19 cellular contexts compared by ENCODE assay signal in genomic region chr2:11774600-11774999, GRCh38. TPM values are rescaled to one million over a fixed set of nuclear protein-coding genes. Genes with fewer than 3 reads are reported as not detected.
DNase-seq lines count a peak whose midpoint lies in the region; ATAC-seq, FAIRE-seq and TF ChIP-seq lines count a peak whose summit lies in the region.
"Had no signal": no experiment of that assay in that cellular context is flagged by ENCODE, and none has a peak within 500 bp of the region (broad histone marks: within the 10 kb centered on the region; RNA-seq: fewer than 3 reads in every experiment).

No MANE protein-coding gene starts in this region.

- CTCF ChIA-PET in MCF 10A (lab: Yijun Ruan, JAX) (interaction anchor here (0.5 to 2.3 kb wide), 7 partner anchors 11 to 294 kb away, joined by 3 to 20 read pairs (median 4); no protein-coding TSS in a partner anchor), mammary epithelial cell (lab: Charles Lee; ENCODE audit: low non-redundant PET) (no interaction called here)

- H2AFZ ChIP-seq in mammary epithelial cell (ENCODE audit: low read depth, low read length) (no peak overlapping the region), astrocyte (ENCODE audit: low read depth, low read length) (no peak overlapping the region)

- intact Hi-C loops in MCF 10A (cut with micrococcal nuclease): no loop called here
- intact Hi-C loops in mammary epithelial cell (cut with micrococcal nuclease): no loop called here
- intact Hi-C loops in gastrocnemius medialis (cut with DNase I; ENCODE audit: low total_unique reads): no loop called here

- H3K4me1 Mint-ChIP-seq in MCF 10A (ENCODE audit: insufficient read depth, unreplicated experiment): peaks cover 4% of the 10 kb centered on the region
- no peaks in the 10 kb centered on the region for H3K4me1 Mint-ChIP-seq in astrocyte (ENCODE audit: low read depth, unreplicated experiment)

- POLR2A ChIA-PET in MCF 10A (lab: Yijun Ruan, JAX): interaction anchor here (0.9 to 2.2 kb wide), 3 partner anchors 10 to 24 kb away, joined by 3 to 10 read pairs (median 3); no protein-coding TSS in a partner anchor

- H3K4me1 ChIP-seq in mammary epithelial cell (ENCODE audit: insufficient read depth, low read length) (peaks cover 11% of the 10 kb centered on the region), astrocyte (ENCODE audit: insufficient read depth, low read length) (peaks cover 10% of the 10 kb centered on the region), gastrocnemius medialis (peaks cover 61 to 63% of the 10 kb centered on the region in 2 donors)
- H3K4me1 ChIP-seq: HAP-1 had no signal

- H3K27ac Mint-ChIP-seq in MCF 10A (ENCODE audit: low read depth, unreplicated experiment) (no peak overlapping the region), astrocyte (ENCODE audit: unreplicated experiment) (no peak overlapping the region)

- WGBS in mammary epithelial cell (ENCODE audit: low coverage, missing lambda C conversion rate): 88% methylated on average over 7 of the region's 7 CpGs

- H4K20me1 ChIP-seq in mammary epithelial cell (ENCODE audit: insufficient read depth, low read length): no peaks in the 10 kb centered on the region
- no peaks in the 10 kb centered on the region for H4K20me1 ChIP-seq in astrocyte (ENCODE audit: insufficient read depth, low read length)

- H3K79me2 ChIP-seq in mammary epithelial cell (ENCODE audit: insufficient read depth, low read length) (peaks cover 41% of the 10 kb centered on the region), astrocyte (ENCODE audit: insufficient read depth, low read length) (peaks cover 4% of the 10 kb centered on the region)

- peak in 1 of 2 donors; percentile 27 for ATAC-seq in gastrocnemius medialis
- no peak for ATAC-seq in GM21786 (IDR thresholded peaks at IDR 0.05; ENCODE audit: unreplicated experiment)

- DNase-seq in MCF 10A (ENCODE audit: unreplicated experiment): no peak
- DNase-seq in mammary epithelial cell: no peak
- DNase-seq in astrocyte (ENCODE audit: low read depth): no peak
- no peak for DNase-seq in gastrocnemius medialis
- no peak for DNase-seq in dermis blood vessel endothelial cell
- no peak for DNase-seq in SW480 (ENCODE audit: low spot score)
- DNase-seq: activated CD4-positive, CD25-positive, alpha-beta regulatory T cell treated with anti-CD3 and anti-CD28 coated beads, Interleukin-2, amount 50 U/mL, for 72 hours; head of caudate nucleus; NCI-H187; NCI-H446; testis had no signal

- H3K36me3 Mint-ChIP-seq in MCF 10A (ENCODE audit: insufficient read depth, unreplicated experiment) (peaks cover 100% of the 10 kb centered on the region), astrocyte (ENCODE audit: low read depth, unreplicated experiment) (peaks cover 17% of the 10 kb centered on the region)

- H3K27me3 ChIP-seq in mammary epithelial cell (ENCODE audit: insufficient read depth, low read length) (no peaks in the 10 kb centered on the region), astrocyte (ENCODE audit: insufficient read depth, low read length) (no peaks in the 10 kb centered on the region), gastrocnemius medialis (no peaks in the 10 kb centered on the region)
- H3K27me3 ChIP-seq: esophagus muscularis mucosa, testis had no signal

- dilution Hi-C loops in mammary epithelial cell (cut with HindIII; ENCODE audit: low sequenced_read_pairs): no loop called here

- H3K9ac ChIP-seq in mammary epithelial cell (ENCODE audit: insufficient read depth, low read length) (no peak overlapping the region), astrocyte (ENCODE audit: low read length) (no peak overlapping the region)

- BruUV-seq in MCF 10A (replicated peaks; lab: Mats Ljungman, UMichigan) (TSS peak; percentile 5), mammary epithelial cell (replicated peaks; lab: Mats Ljungman, UMichigan) (no TSS peak)

- H3K27ac ChIP-seq in mammary epithelial cell (ENCODE audit: insufficient read depth, low read depth, low read length): no peak overlapping the region
- H3K27ac ChIP-seq in KOPT-K1 (ENCODE audit: low read depth, low read length, poor library complexity, severe bottlenecking): peak overlapping the region; percentile 89
- no peak overlapping the region for H3K27ac ChIP-seq in astrocyte (ENCODE audit: low read depth, low read length)
- peak overlapping the region; percentile 13 to 66 (median 50) for H3K27ac ChIP-seq in gastrocnemius medialis
- H3K27ac ChIP-seq: esophagus muscularis mucosa, testis had no signal

- H3K4me3 ChIP-seq in mammary epithelial cell (replicated peaks in 1 of 3; ENCODE audit: insufficient read depth in 1 of 3, low read depth in 2 of 3, low read length in 3 of 3) (no peak overlapping the region), astrocyte (ENCODE audit: insufficient read depth, low read depth, low read length) (no peak overlapping the region), gastrocnemius medialis (no peak overlapping the region)
- H3K4me3 ChIP-seq: esophagus muscularis mucosa, HAP-1, testis had no signal

- no peaks in the 10 kb centered on the region for H3K9me3 ChIP-seq in mammary epithelial cell (replicated peaks; ENCODE audit: insufficient read depth, low read length)
- no peaks in the 10 kb centered on the region for H3K9me3 ChIP-seq in KOPT-K1 (ENCODE audit: insufficient read depth, low read length, poor library complexity, severe bottlenecking)
- H3K9me3 ChIP-seq in astrocyte (ENCODE audit: insufficient read depth, low read depth, low read length): no peaks in the 10 kb centered on the region
- no peaks in the 10 kb centered on the region for H3K9me3 ChIP-seq in gastrocnemius medialis
- H3K9me3 ChIP-seq: esophagus muscularis mucosa, HAP-1, testis had no signal

- no peak for TF ChIP-seq POLR2A in gastrocnemius medialis (IDR thresholded peaks at IDR 0.05)

- H3K36me3 ChIP-seq in mammary epithelial cell (ENCODE audit: insufficient read depth, low read length) (peaks cover 56% of the 10 kb centered on the region), KOPT-K1 (ENCODE audit: insufficient read depth, low read length) (peaks cover 83% of the 10 kb centered on the region), astrocyte (ENCODE audit: insufficient read depth, low read length) (peaks cover 13% of the 10 kb centered on the region), gastrocnemius medialis (peaks cover 0 to 51% of the 10 kb centered on the region in 2 donors)

- TF ChIP-seq CTCF in MCF 10A (IDR thresholded peaks at IDR 0.05; ENCODE audit: unreplicated experiment) (no peak), mammary epithelial cell (conservative IDR thresholded peaks at IDR 0.05 in 1 of 2, IDR thresholded peaks at IDR 0.05 in 1 of 2; ENCODE audit: extremely low read depth in 1 of 2, insufficient read depth in 1 of 2, low read depth in 1 of 2, low read length in 2 of 2) (no peak), astrocyte (IDR thresholded peaks at IDR 0.05; ENCODE audit: insufficient read depth, low read depth, low read length) (no peak), gastrocnemius medialis (IDR thresholded peaks at IDR 0.05 in 4 of 5, conservative IDR thresholded peaks at IDR 0.05 in 1 of 5) (no peak)

- H3K27me3 Mint-ChIP-seq in MCF 10A (ENCODE audit: insufficient read depth, unreplicated experiment) (no peaks in the 10 kb centered on the region), astrocyte (ENCODE audit: low read depth, unreplicated experiment) (no peaks in the 10 kb centered on the region)
- H3K27me3 Mint-ChIP-seq: brain had no signal

- no peak overlapping the region for H3K4me3 Mint-ChIP-seq in MCF 10A (ENCODE audit: unreplicated experiment)
- no peak overlapping the region for H3K4me3 Mint-ChIP-seq in astrocyte (ENCODE audit: unreplicated experiment)
- H3K4me3 Mint-ChIP-seq: brain had no signal

- H3K4me2 ChIP-seq in mammary epithelial cell (ENCODE audit: insufficient read depth, low read depth, low read length): no peak overlapping the region
- peak overlapping the region; percentile 23 for H3K4me2 ChIP-seq in astrocyte (ENCODE audit: low read length)

- H3K9me3 Mint-ChIP-seq in MCF 10A (ENCODE audit: unreplicated experiment) (no peaks in the 10 kb centered on the region), astrocyte (ENCODE audit: unreplicated experiment) (no peaks in the 10 kb centered on the region)
- H3K9me3 Mint-ChIP-seq: activated T-helper 2 cell treated with anti-CD3 and anti-CD28 coated beads, Interferon-gamma antibody, Interleukin-2, Interleukin-4, amounts not matched to agents 10 μg/mL and 5 μg/mL and 100 μg/mL, durations not matched to agents 14 hours and 24 hours and 36 hours had no signal

- no peak for FAIRE-seq in astrocyte (lab: Jason Lieb, UNC)
- FAIRE-seq: HTR-8/SVneo, islet of Langerhans had no signal

- in situ Hi-C loops in mammary epithelial cell (cut with MboI; ENCODE audit: low sequenced_read_pairs in 2 of 2): no loop called here
- in situ Hi-C loops in gastrocnemius medialis (cut with MboI; ENCODE audit: low sequenced_read_pairs in 4 of 4): no loop called here

RNA-seq across cellular contexts. Expression of gene LPIN1, which starts 28.2 kb away (rescaled TPM):
- total RNA-seq in MCF 10A (2022) (47.0 and 65.7 TPM in 2 replicates), mammary epithelial cell (10 to 100 TPM; 28.3 to 54.8 TPM), astrocyte (16.1 and 23.4 TPM in 2 replicates), gastrocnemius medialis (100 to 1,000 TPM; 292 to 606 (median 472) TPM), dermis blood vessel endothelial cell (24.0 and 36.3 TPM in 2 replicates)
- 58.5 TPM for polyA plus RNA-seq in mammary epithelial cell
- polyA minus RNA-seq in mammary epithelial cell: 66.3 TPM

Comparison
In these comparisons a context has a peak if more than half of its experiments do, and no peak if none do; other contexts are left out.
1. H3K27ac ChIP-seq: peak in KOPT-K1 (single experiment) and gastrocnemius medialis (4 of 4); none in mammary epithelial cell (single experiment) and astrocyte (single experiment).